Comparison of ENCODE assay signal across 1 cellular context in the genomic region with DNA sequence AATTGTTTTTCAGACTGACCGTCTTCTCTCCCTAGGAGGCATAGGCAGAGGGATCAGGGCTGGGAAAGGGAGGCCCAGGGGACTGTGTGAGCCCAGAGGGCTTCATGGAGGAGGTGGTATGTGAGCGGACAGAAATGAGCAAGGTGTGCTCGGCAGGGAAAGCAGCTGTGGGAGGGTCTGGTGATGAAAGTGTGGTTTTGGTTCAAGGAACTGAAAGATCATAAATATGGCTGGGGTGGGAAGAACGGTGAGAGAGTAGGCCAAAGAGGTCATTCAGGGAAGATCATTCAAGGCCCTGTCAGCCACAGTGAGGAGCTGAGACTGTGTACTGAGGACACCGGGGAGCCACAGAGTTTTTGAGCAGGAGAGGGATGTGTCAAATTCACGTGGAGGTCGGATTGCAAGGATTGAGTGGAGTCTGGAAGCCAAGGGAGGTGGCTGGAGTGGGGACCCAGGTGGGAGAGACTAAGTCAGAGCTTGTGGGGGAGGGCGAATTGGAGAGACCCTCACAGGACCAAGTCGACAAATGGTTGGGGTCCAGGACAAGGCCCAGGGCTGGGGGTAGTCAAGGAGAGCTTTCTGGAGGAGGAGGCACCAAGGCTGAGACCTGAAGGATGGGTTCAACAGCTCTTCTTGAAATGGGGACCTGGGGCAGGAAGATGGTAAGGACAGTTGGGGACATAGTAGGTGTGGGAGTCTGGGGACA.
TF ChIP-seq lines count a peak whose summit lies in the region.

No MANE protein-coding gene starts in this region.

TF ChIP-seq in GM12878, 131 proteins besides CTCF, POLR2A, EP300 and RAD21 (continued from another document and continues in another):
- TF ChIP-seq ELK1 (IDR thresholded peaks at IDR 0.05; ENCODE audit: low read depth, low read length): no peak
- TF ChIP-seq REST (IDR thresholded peaks at IDR 0.05; ENCODE audit: low read depth, low read length): no peak
- TF ChIP-seq, protein P1, sequence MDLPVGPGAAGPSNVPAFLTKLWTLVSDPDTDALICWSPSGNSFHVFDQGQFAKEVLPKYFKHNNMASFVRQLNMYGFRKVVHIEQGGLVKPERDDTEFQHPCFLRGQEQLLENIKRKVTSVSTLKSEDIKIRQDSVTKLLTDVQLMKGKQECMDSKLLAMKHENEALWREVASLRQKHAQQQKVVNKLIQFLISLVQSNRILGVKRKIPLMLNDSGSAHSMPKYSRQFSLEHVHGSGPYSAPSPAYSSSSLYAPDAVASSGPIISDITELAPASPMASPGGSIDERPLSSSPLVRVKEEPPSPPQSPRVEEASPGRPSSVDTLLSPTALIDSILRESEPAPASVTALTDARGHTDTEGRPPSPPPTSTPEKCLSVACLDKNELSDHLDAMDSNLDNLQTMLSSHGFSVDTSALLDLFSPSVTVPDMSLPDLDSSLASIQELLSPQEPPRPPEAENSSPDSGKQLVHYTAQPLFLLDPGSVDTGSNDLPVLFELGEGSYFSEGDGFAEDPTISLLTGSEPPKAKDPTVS (IDR thresholded peaks at IDR 0.05; ENCODE audit: low read depth, low read length): no peak
- TF ChIP-seq KAT2A (conservative IDR thresholded peaks at IDR 0.05; ENCODE audit: control insufficient read depth, low read depth, low read length): no peak
- no peak for TF ChIP-seq SREBF2 (IDR thresholded peaks at IDR 0.05; ENCODE audit: low read length)
- TF ChIP-seq MTA3 (IDR thresholded peaks at IDR 0.05; ENCODE audit: borderline replicate concordance, low read length): no peak
- TF ChIP-seq, protein P2, sequence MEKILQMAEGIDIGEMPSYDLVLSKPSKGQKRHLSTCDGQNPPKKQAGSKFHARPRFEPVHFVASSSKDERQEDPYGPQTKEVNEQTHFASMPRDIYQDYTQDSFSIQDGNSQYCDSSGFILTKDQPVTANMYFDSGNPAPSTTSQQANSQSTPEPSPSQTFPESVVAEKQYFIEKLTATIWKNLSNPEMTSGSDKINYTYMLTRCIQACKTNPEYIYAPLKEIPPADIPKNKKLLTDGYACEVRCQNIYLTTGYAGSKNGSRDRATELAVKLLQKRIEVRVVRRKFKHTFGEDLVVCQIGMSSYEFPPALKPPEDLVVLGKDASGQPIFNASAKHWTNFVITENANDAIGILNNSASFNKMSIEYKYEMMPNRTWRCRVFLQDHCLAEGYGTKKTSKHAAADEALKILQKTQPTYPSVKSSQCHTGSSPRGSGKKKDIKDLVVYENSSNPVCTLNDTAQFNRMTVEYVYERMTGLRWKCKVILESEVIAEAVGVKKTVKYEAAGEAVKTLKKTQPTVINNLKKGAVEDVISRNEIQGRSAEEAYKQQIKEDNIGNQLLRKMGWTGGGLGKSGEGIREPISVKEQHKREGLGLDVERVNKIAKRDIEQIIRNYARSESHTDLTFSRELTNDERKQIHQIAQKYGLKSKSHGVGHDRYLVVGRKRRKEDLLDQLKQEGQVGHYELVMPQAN (conservative IDR thresholded peaks at IDR 0.05): no peak
- TF ChIP-seq BACH1 (IDR thresholded peaks at IDR 0.05; ENCODE audit: borderline replicate concordance): no peak
- TF ChIP-seq RCOR1 (conservative IDR thresholded peaks at IDR 0.05; ENCODE audit: low read depth, low read length): peak; percentile 64; the same call in 1 of the 2 replicates
- no peak for TF ChIP-seq JUND (IDR thresholded peaks at IDR 0.05; ENCODE audit: low read depth, low read length)
- TF ChIP-seq E2F4 (IDR thresholded peaks at IDR 0.05; ENCODE audit: low read depth, low read length): no peak
- no peak for TF ChIP-seq SUPT20H (IDR thresholded peaks at IDR 0.05; ENCODE audit: borderline replicate concordance, control insufficient read depth, low read depth, low read length)
- TF ChIP-seq ZNF217 (IDR thresholded peaks at IDR 0.05): no peak
- TF ChIP-seq MEF2A (IDR thresholded peaks at IDR 0.05; ENCODE audit: insufficient read depth, low read depth, low read length): peak; percentile 51; the same call in 1 of the 2 replicates
- peak; percentile 69; the same call in 1 of the 2 replicates for TF ChIP-seq DPF2 (IDR thresholded peaks at IDR 0.05)
- peak; percentile 79 for TF ChIP-seq TCF12 (IDR thresholded peaks at IDR 0.05; ENCODE audit: low read depth, low read length)
- peak; percentile 41; the same call in 1 of the 2 replicates for TF ChIP-seq TCF3 (IDR thresholded peaks at IDR 0.05; ENCODE audit: borderline replicate concordance, insufficient read depth, low read depth, low read length)
- no peak for TF ChIP-seq BRCA1 (IDR thresholded peaks at IDR 0.05; ENCODE audit: low read depth, low read length)
- no peak for TF ChIP-seq CHD1 (IDR thresholded peaks at IDR 0.05; ENCODE audit: low read depth, low read length)
- TF ChIP-seq IRF4 (IDR thresholded peaks at IDR 0.05; ENCODE audit: low read depth, low read length): peak; percentile 81
- TF ChIP-seq SIX5 (IDR thresholded peaks at IDR 0.05; ENCODE audit: low read depth, low read length, severe bottlenecking): no peak
- 0 out of 2 replicates have a peak, but pooled peaks have one; percentile 33 for TF ChIP-seq PML (IDR thresholded peaks at IDR 0.05; ENCODE audit: low read length)
- TF ChIP-seq STAT1 (conservative IDR thresholded peaks at IDR 0.05): no peak
- peak; percentile 34; the same call in 1 of the 2 replicates for TF ChIP-seq PAX5 (IDR thresholded peaks at IDR 0.05; ENCODE audit: borderline replicate concordance, low read depth, low read length)
- TF ChIP-seq, protein P3, sequence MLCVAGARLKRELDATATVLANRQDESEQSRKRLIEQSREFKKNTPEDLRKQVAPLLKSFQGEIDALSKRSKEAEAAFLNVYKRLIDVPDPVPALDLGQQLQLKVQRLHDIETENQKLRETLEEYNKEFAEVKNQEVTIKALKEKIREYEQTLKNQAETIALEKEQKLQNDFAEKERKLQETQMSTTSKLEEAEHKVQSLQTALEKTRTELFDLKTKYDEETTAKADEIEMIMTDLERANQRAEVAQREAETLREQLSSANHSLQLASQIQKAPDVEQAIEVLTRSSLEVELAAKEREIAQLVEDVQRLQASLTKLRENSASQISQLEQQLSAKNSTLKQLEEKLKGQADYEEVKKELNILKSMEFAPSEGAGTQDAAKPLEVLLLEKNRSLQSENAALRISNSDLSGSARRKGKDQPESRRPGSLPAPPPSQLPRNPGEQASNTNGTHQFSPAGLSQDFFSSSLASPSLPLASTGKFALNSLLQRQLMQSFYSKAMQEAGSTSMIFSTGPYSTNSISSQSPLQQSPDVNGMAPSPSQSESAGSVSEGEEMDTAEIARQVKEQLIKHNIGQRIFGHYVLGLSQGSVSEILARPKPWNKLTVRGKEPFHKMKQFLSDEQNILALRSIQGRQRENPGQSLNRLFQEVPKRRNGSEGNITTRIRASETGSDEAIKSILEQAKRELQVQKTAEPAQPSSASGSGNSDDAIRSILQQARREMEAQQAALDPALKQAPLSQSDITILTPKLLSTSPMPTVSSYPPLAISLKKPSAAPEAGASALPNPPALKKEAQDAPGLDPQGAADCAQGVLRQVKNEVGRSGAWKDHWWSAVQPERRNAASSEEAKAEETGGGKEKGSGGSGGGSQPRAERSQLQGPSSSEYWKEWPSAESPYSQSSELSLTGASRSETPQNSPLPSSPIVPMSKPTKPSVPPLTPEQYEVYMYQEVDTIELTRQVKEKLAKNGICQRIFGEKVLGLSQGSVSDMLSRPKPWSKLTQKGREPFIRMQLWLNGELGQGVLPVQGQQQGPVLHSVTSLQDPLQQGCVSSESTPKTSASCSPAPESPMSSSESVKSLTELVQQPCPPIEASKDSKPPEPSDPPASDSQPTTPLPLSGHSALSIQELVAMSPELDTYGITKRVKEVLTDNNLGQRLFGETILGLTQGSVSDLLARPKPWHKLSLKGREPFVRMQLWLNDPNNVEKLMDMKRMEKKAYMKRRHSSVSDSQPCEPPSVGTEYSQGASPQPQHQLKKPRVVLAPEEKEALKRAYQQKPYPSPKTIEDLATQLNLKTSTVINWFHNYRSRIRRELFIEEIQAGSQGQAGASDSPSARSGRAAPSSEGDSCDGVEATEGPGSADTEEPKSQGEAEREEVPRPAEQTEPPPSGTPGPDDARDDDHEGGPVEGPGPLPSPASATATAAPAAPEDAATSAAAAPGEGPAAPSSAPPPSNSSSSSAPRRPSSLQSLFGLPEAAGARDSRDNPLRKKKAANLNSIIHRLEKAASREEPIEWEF (IDR thresholded peaks at IDR 0.05; ENCODE audit: insufficient replicate concordance, low read depth, low read length): peak; percentile 17
- TF ChIP-seq FOXM1 (IDR thresholded peaks at IDR 0.05; ENCODE audit: low read depth, low read length): no peak
- TF ChIP-seq NFYA (IDR thresholded peaks at IDR 0.05; ENCODE audit: borderline replicate concordance, low read depth, low read length): no peak
- TF ChIP-seq ATF2 (IDR thresholded peaks at IDR 0.05; ENCODE audit: low read length): peak; percentile 48; the same call in 1 of the 2 replicates
- TF ChIP-seq JUNB (IDR thresholded peaks at IDR 0.05): no peak; the same call in 1 of the 2 replicates
- TF ChIP-seq ZSCAN29 (IDR thresholded peaks at IDR 0.05): no peak
- no peak for TF ChIP-seq ASH2L (IDR thresholded peaks at IDR 0.05; ENCODE audit: borderline replicate concordance, low read depth)
- TF ChIP-seq NFXL1 (IDR thresholded peaks at IDR 0.05; ENCODE audit: borderline replicate concordance): no peak
- TF ChIP-seq GABPA (IDR thresholded peaks at IDR 0.05; ENCODE audit: low read depth): no peak
- TF ChIP-seq BCL11A (IDR thresholded peaks at IDR 0.05; ENCODE audit: low read depth, low read length): peak; percentile 65; the same call in 1 of the 2 replicates
- TF ChIP-seq PAX8 (IDR thresholded peaks at IDR 0.05): no peak
- no peak for TF ChIP-seq ZBTB33 (IDR thresholded peaks at IDR 0.05)
- no peak for TF ChIP-seq MYC (IDR thresholded peaks at IDR 0.05; ENCODE audit: insufficient read depth, insufficient read length, insufficient replicate concordance, low read length, severe bottlenecking)
- no peak for TF ChIP-seq ZNF24 (IDR thresholded peaks at IDR 0.05)
- TF ChIP-seq POLR2AphosphoS2 (IDR thresholded peaks at IDR 0.05; ENCODE audit: low read depth, low read length): no peak
- TF ChIP-seq NR2C1 (IDR thresholded peaks at IDR 0.05): no peak
- no peak for TF ChIP-seq SMAD5 (IDR thresholded peaks at IDR 0.05; ENCODE audit: low read depth)
- 0 out of 2 replicates have a peak, but pooled peaks have one; percentile 25 for TF ChIP-seq GATAD2B (conservative IDR thresholded peaks at IDR 0.05; ENCODE audit: low read depth)
- no peak; the same call in 1 of the 2 replicates for TF ChIP-seq NFIC (IDR thresholded peaks at IDR 0.05; ENCODE audit: low read depth, low read length)
